Comparison of ENCODE assay signal across 30 cellular contexts in the genomic region with DNA sequence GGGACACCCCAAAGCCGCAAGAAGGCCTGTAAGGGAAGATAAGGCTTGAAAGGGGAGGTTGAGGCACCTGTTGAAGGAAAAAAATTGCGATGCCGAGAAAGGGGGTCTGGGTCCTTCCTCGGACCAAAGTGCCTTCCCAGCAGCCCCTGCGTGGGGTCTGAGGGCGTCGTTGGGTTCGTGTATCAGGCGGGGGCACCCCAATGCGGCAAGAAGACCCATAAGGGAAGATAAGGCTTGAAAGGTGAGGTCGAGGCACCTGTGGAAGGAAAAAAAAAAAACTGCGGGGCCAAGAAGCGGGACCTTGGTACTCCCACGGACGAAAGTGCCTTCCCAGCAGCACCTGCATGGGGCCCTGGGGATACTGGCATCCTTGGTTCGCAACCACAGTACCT.
"Had no signal": no experiment of that assay in that cellular context is flagged by ENCODE, and none has a peak within 500 bp of the region (broad histone marks: within the 10 kb centered on the region; RNA-seq: fewer than 3 reads in every experiment).

No MANE protein-coding gene starts in this region.

- ATAC-seq: activated CD8-positive, alpha-beta memory T cell treated with anti-CD3 and anti-CD28 coated beads, Interleukin-2, amount 10 ng/mL, durations not matched to agents 7 days and 5 days; Panc1 had no signal

- H3K27me3 ChIP-seq: ascending aorta, MG63 had no signal

- H3K27ac ChIP-seq: ascending aorta, VCaP had no signal

- H3K4me3 ChIP-seq: ascending aorta, MG63 had no signal

- H3K9me3 ChIP-seq: ascending aorta, MG63 had no signal

- DNase-seq: activated B cell treated with CpG ODN at 0.5 μM for 24 hours; activated CD4-positive, alpha-beta memory T cell treated with anti-CD3 and anti-CD28 coated beads, Interleukin-2, amount 10 ng/mL, durations not matched to agents 7 days and 5 days; activated CD4-positive, alpha-beta T cell treated with anti-CD3 and anti-CD28 coated beads for 48 hours; activated CD4-positive, CD25-positive, alpha-beta regulatory T cell treated with anti-CD3 and anti-CD28 coated beads, Interleukin-2, amount 50 U/mL, for 72 hours; activated CD8-positive, alpha-beta memory T cell treated with anti-CD3 and anti-CD28 coated beads for 24 hours; activated CD8-positive, alpha-beta memory T cell treated with anti-CD3 and anti-CD28 coated beads, Interleukin-2, amount 10 ng/mL, durations not matched to agents 7 days and 5 days; activated CD8-positive, alpha-beta memory T cell treated with anti-CD3 and anti-CD28 coated beads, Interleukin-2, amount 50 U/mL, for 48 hours; activated effector memory CD4-positive, alpha-beta T cell treated with Interleukin-2 at 50 U/mL for 16 hours; activated naive CD4-positive, alpha-beta T cell; activated naive CD8-positive, alpha-beta T cell treated with anti-CD3 and anti-CD28 coated beads, Interleukin-2, amount 10 ng/mL, durations not matched to agents 7 days and 5 days; activated T-cell treated with anti-CD3 and anti-CD28 coated beads, Interleukin-2, amount 50 U/mL, for 48 hours; amygdala; Kasumi-1; KG1; MG63; NCI-H1048; NCI-H1105 treated with DMSO at 0.1 percent for 48 hours; NCI-H1436; NCI-H1694; NCI-H1930; NCI-H2081 treated with DMSO at 0.1 percent for 48 hours; NCI-H345; NCI-H524 treated with DMSO at 0.1 percent for 48 hours; SW 1271; T-helper 1 cell; T-helper 2 cell; T-helper 9 cell had no signal

- H3K4me1 ChIP-seq: ascending aorta had no signal

- H3K36me3 ChIP-seq: ascending aorta, MG63 had no signal
